Comparison of ENCODE assay signal across 8 cellular contexts in genomic region chr18:5238371-5238758, GRCh38. TPM values are rescaled to one million over a fixed set of nuclear protein-coding genes. Genes with fewer than 3 reads are reported as not detected.
DNase-seq lines count a peak whose midpoint lies in the region; ATAC-seq, FAIRE-seq and TF ChIP-seq lines count a peak whose summit lies in the region.

No MANE protein-coding gene starts in this region.

- H3K36me3 ChIP-seq in mammary epithelial cell (ENCODE audit: insufficient read depth, low read length) (no peaks in the 10 kb centered on the region), kidney epithelial cell (ENCODE audit: control insufficient read depth, insufficient read depth, low read length) (no peaks in the 10 kb centered on the region)

- WGBS in mammary epithelial cell (ENCODE audit: low coverage, missing lambda C conversion rate), result 11% methylated on average over 9 of the region's 30 CpGs

- H2AFZ ChIP-seq in mammary epithelial cell (ENCODE audit: low read depth, low read length), result peak overlapping the region; percentile 97

- H3K27ac ChIP-seq in mammary epithelial cell (ENCODE audit: insufficient read depth, low read depth, low read length), result peak overlapping the region; percentile 87

- CTCF ChIA-PET in mammary epithelial cell (lab: Charles Lee; ENCODE audit: low non-redundant PET), result no interaction called here

- H3K9me3 ChIP-seq in T-helper 17 cell (ENCODE audit: control insufficient read depth, low read length, poor library complexity, severe bottlenecking) (no peaks in the 10 kb centered on the region), mammary epithelial cell (replicated peaks; ENCODE audit: insufficient read depth, low read length) (peaks cover 3% of the 10 kb centered on the region)

- H3K4me3 Mint-ChIP-seq in T-helper 17 cell, result peak overlapping the region; percentile 94

- no peaks in the 10 kb centered on the region for H4K20me1 ChIP-seq in mammary epithelial cell (ENCODE audit: insufficient read depth, low read length)

- H3K79me2 ChIP-seq in mammary epithelial cell (ENCODE audit: insufficient read depth, low read length), result peaks cover 31% of the 10 kb centered on the region

- intact Hi-C loops in mammary epithelial cell (cut with micrococcal nuclease), result no loop called here

- peak overlapping the region; percentile 60 to 94 (median 65) for H3K4me3 ChIP-seq in mammary epithelial cell (replicated peaks in 1 of 3; ENCODE audit: insufficient read depth in 1 of 3, low read depth in 2 of 3, low read length in 3 of 3)
- H3K4me3 ChIP-seq in kidney epithelial cell (ENCODE audit: low read depth, low read length), result peak overlapping the region; percentile 79

- H3K36me3 Mint-ChIP-seq in T-helper 17 cell (ENCODE audit: low read depth), result no peaks in the 10 kb centered on the region

- peak overlapping the region; percentile 96 for H3K27ac Mint-ChIP-seq in T-helper 17 cell

- FAIRE-seq in RCC 7860 (lab: Jason Lieb, UNC), result no peak

- dilution Hi-C loops in mammary epithelial cell (cut with HindIII; ENCODE audit: low sequenced_read_pairs), result loop anchor here (10.0 kb wide), 1 partner anchor 56 kb away; the partner anchor contains the start of gene ZBTB14

- H3K27me3 Mint-ChIP-seq in T-helper 17 cell, result no peaks in the 10 kb centered on the region

- no peaks in the 10 kb centered on the region for H3K27me3 ChIP-seq in mammary epithelial cell (ENCODE audit: insufficient read depth, low read length)
- H3K27me3 ChIP-seq in kidney epithelial cell (ENCODE audit: control insufficient read depth, insufficient read depth, low read length), result no peaks in the 10 kb centered on the region

- peak overlapping the region; percentile 95 for H3K4me2 ChIP-seq in mammary epithelial cell (ENCODE audit: insufficient read depth, low read depth, low read length)

- H3K9ac ChIP-seq in mammary epithelial cell (ENCODE audit: insufficient read depth, low read length), result peak overlapping the region; percentile 78

- DNase-seq in AG08395 (ENCODE audit: low spot score), result peak; percentile 33
- DNase-seq in T-helper 17 cell, result peak in 2 of 3 donors; percentile 22 to 32
- no peak for DNase-seq in mammary epithelial cell
- no peak for DNase-seq in kidney epithelial cell (ENCODE audit: low read depth)
- DNase-seq in stimulated activated CD4-positive, alpha-beta T cell treated with anti-CD3 and anti-CD28 coated beads, Interleukin-12 subunit alpha, Interleukin-12 subunit beta, amount 100 ng/mL, for 4 hours, result peak; percentile 49
- no peak for DNase-seq in RCC 7860 (ENCODE audit: low spot score)

- peaks cover 7% of the 10 kb centered on the region for H3K4me1 ChIP-seq in mammary epithelial cell (ENCODE audit: insufficient read depth, low read length)

- H3K4me1 Mint-ChIP-seq in T-helper 17 cell, result peaks cover 16% of the 10 kb centered on the region

- no TSS peak for BruUV-seq in mammary epithelial cell (replicated peaks; lab: Mats Ljungman, UMichigan)

- ATAC-seq in GM18873 (IDR thresholded peaks at IDR 0.05; ENCODE audit: low FRiP score, unreplicated experiment), result peak; percentile 29
- ATAC-seq in HG03139 (IDR thresholded peaks at IDR 0.05; ENCODE audit: unreplicated experiment), result peak; percentile 30
- ATAC-seq in T-helper 17 cell, result peak; percentile 53

- TF ChIP-seq CTCF in mammary epithelial cell (conservative IDR thresholded peaks at IDR 0.05 in 1 of 2, IDR thresholded peaks at IDR 0.05 in 1 of 2; ENCODE audit: extremely low read depth in 1 of 2, insufficient read depth in 1 of 2, low read depth in 1 of 2, low read length in 2 of 2), result no peak
- TF ChIP-seq CTCF in kidney epithelial cell (IDR thresholded peaks at IDR 0.05; ENCODE audit: insufficient read depth, low read length, poor library complexity, severe bottlenecking), result no peak

- in situ Hi-C loops in mammary epithelial cell (cut with MboI; ENCODE audit: low sequenced_read_pairs in 2 of 2), result no loop called here

RNA-seq across cellular contexts. Expression of gene AKAIN1, which starts 41.3 kb away (rescaled TPM):
- not detected for total RNA-seq in T-helper 17 cell
- not detected for total RNA-seq in mammary epithelial cell
- not detected for polyA plus RNA-seq in mammary epithelial cell
- polyA minus RNA-seq in mammary epithelial cell, result not detected
- total RNA-seq in kidney epithelial cell, result not detected in 2 replicates

RNA-seq across cellular contexts. Expression of gene ZBTB14, which starts 57.2 kb away (rescaled TPM):
- total RNA-seq in T-helper 17 cell, result 10 to 100 TPM; 18.5 to 22.5 TPM
- total RNA-seq in mammary epithelial cell, result 10 to 100 TPM in 1 of 2 donors, 1 to 10 TPM in 1; 7.1 to 12.2 TPM
- 5.9 TPM for polyA plus RNA-seq in mammary epithelial cell
- 17.6 TPM for polyA minus RNA-seq in mammary epithelial cell
- total RNA-seq in kidney epithelial cell, result 16.1 and 21.2 TPM in 2 replicates

Comparison
In these comparisons a context has a peak if more than half of its experiments do, and no peak if none do; other contexts are left out.
1. DNase-seq: peak in AG08395 (single experiment), T-helper 17 cell (2 of 3) and stimulated activated CD4-positive, alpha-beta T cell treated with anti-CD3 and anti-CD28 coated beads, Interleukin-12 subunit alpha, Interleukin-12 subunit beta, amount 100 ng/mL, for 4 hours (single experiment); none in mammary epithelial cell (single experiment), kidney epithelial cell (single experiment) and RCC 7860 (single experiment).
2. Peak in every context shown above with its lines, with median percentiles within 50 percentile points of each other: ATAC-seq.